Comparison of ENCODE assay signal across 12 cellular contexts in the genomic region with DNA sequence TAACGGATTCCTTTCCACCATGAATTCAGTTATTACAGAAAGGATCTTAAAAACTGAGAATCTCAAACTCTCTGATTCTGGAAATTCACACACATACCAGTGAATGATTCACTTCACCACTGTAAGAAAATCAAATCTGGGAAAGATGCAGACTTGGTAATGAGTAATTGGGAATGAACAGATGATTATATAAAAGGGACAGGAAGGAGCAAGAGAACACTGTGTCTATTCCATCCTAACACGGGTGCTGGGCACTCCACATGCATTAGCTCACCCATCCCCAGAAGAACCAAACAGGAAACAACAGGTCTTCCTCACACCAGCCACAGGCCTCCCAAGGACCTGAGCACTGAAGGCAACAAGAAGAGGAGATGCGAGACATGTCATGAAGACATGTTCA.
DNase-seq lines count a peak whose midpoint lies in the region; ATAC-seq and TF ChIP-seq lines count a peak whose summit lies in the region.
"Had no signal": no experiment of that assay in that cellular context is flagged by ENCODE, and none has a peak within 500 bp of the region (broad histone marks: within the 10 kb centered on the region; RNA-seq: fewer than 3 reads in every experiment).

No MANE protein-coding gene starts in this region.

- no peak overlapping the region for H3K4me3 ChIP-seq in BJ (ENCODE audit: low read depth, low read length)
- no peak overlapping the region for H3K4me3 ChIP-seq in psoas muscle
- no peak overlapping the region for H3K4me3 ChIP-seq in BE2C (ENCODE audit: low read depth, low read length)
- H3K4me3 ChIP-seq: HAP-1 had no signal

- intact Hi-C loops in psoas muscle (cut with DNase I), result loop anchor here in 1 of 2 donors (5.0 kb wide), 1 partner anchor 43 kb away; no protein-coding TSS in a partner anchor

- ATAC-seq in psoas muscle, result no peak

- TF ChIP-seq CTCF in BJ (IDR thresholded peaks at IDR 0.05; ENCODE audit: insufficient read depth, low read depth, low read length) (no peak), psoas muscle (IDR thresholded peaks at IDR 0.05) (no peak), BE2C (IDR thresholded peaks at IDR 0.05; ENCODE audit: low read depth, low read length) (no peak)

- H3K9me3 ChIP-seq in psoas muscle, result no peaks in the 10 kb centered on the region
- H3K9me3 ChIP-seq in BE2C, result no peaks in the 10 kb centered on the region
- H3K9me3 ChIP-seq: HAP-1 had no signal

- H3K27me3 ChIP-seq in BJ (ENCODE audit: control insufficient read depth, insufficient read depth, low read length) (no peaks in the 10 kb centered on the region; the same call in 1 of the 2 replicates), psoas muscle (ENCODE audit: insufficient read depth in 3 of 3, low read length in 2 of 3) (no peaks in the 10 kb centered on the region), BE2C (no peaks in the 10 kb centered on the region)

- H3K36me3 ChIP-seq in BJ (ENCODE audit: control insufficient read depth, insufficient read depth, low read length) (no peaks in the 10 kb centered on the region), psoas muscle (ENCODE audit: insufficient read depth in 1 of 2, low read depth in 1 of 2) (no peaks in the 10 kb centered on the region), BE2C (no peaks in the 10 kb centered on the region)
- H3K36me3 ChIP-seq: HAP-1 had no signal

- H3K4me1 ChIP-seq in psoas muscle (peaks cover 55% of the 10 kb centered on the region), BE2C (no peaks in the 10 kb centered on the region)
- H3K4me1 ChIP-seq: HAP-1 had no signal

- 72 to 88% (median 86%) methylated on average over 3 of the region's 3 CpGs for WGBS in psoas muscle, 3 donors

- POLR2A ChIA-PET in BJ (lab: Charles Lee), result no interaction called here

- H3K27ac ChIP-seq in epithelial cell of prostate (peak overlapping the region; percentile 38), psoas muscle (peak overlapping the region; percentile 95)

- CTCF ChIA-PET in BJ (lab: Yijun Ruan, JAX), result interaction anchor here (7.0 kb wide), 1 partner anchor 11 kb away, joined by 56 read pairs; no protein-coding TSS in a partner anchor

- DNase-seq in BJ (ENCODE audit: low read depth) (peak; percentile 67), M059J (ENCODE audit: low read depth) (peak; percentile 85), epithelial cell of prostate (ENCODE audit: low read depth, low spot score) (no peak), psoas muscle (no peak), NCI-H2171 (lab: John Stamatoyannopoulos, UW) (no peak), DMS79 treated with DMSO at 0.1 percent for 48 hours (lab: John Stamatoyannopoulos, UW) (no peak), BE2C (no peak), NK-92 (lab: John Stamatoyannopoulos, UW; ENCODE audit: unreplicated experiment) (no peak)
- DNase-seq: naive B cell; NCI-H187 treated with DMSO at 0.1 percent for 48 hours; stimulated activated CD4-positive, alpha-beta T cell treated with anti-CD3 and anti-CD28 coated beads, Interleukin-4, amount 100 ng/mL, for 24 hours had no signal

Comparison
In these comparisons a context has a peak if more than half of its experiments do, and no peak if none do; other contexts are left out.
1. DNase-seq: peak in BJ (single experiment) and M059J (single experiment); none in epithelial cell of prostate (single experiment), psoas muscle (0 of 2), NCI-H2171 (single experiment), DMS79 treated with DMSO at 0.1 percent for 48 hours (single experiment), BE2C (single experiment) and NK-92 (single experiment).